ENCODE assay signal across 29 cellular contexts in genomic region chr5:62133426-62133825, GRCh38.
"Had no signal": no experiment of that assay in that cellular context is flagged by ENCODE, and none has a peak within 500 bp of the region (broad histone marks: within the 10 kb centered on the region; RNA-seq: fewer than 3 reads in every experiment).

No MANE protein-coding gene starts in this region.

- ATAC-seq: stimulated activated effector memory CD8-positive, alpha-beta T cell treated with anti-CD3 and anti-CD28 coated beads, Interleukin-12 subunit alpha, Interleukin-12 subunit beta, amount 100 ng/mL, for 72 hours; stimulated activated memory B cell treated with anti-CD40 and anti-IgM and Interleukin-4, amounts not matched to agents 10 μg/mL and 1 μg/mL and 100 μg/mL, for 72 hours; stimulated activated naive B cell treated with anti-CD40 and anti-IgM and Interleukin-4, amounts not matched to agents 10 μg/mL and 1 μg/mL and 100 μg/mL, for 72 hours; stimulated activated naive CD8-positive, alpha-beta T cell treated with anti-CD3 and anti-CD28 coated beads, Interleukin-15, amount 100 ng/mL, for 72 hours; stimulated activated naive CD8-positive, alpha-beta T cell treated with anti-CD3 and anti-CD28 coated beads, Interleukin-15, Interleukin-2, amounts not matched to agents 100 U/mL and 50 U/mL, for 24 hours; upper lobe of right lung had no signal

- H3K4me3 Mint-ChIP-seq: stimulated activated effector memory CD8-positive, alpha-beta T cell treated with anti-CD3 and anti-CD28 coated beads, Interleukin-12 subunit alpha, Interleukin-12 subunit beta, amount 100 ng/mL, for 72 hours; stimulated activated memory B cell treated with anti-CD40 and anti-IgM and Interleukin-4, amounts not matched to agents 10 μg/mL and 1 μg/mL and 100 μg/mL, for 72 hours; stimulated activated naive B cell treated with anti-CD40 and anti-IgM and Interleukin-4, amounts not matched to agents 10 μg/mL and 1 μg/mL and 100 μg/mL, for 72 hours; stimulated activated naive CD8-positive, alpha-beta T cell treated with anti-CD3 and anti-CD28 coated beads, Interleukin-15, amount 100 ng/mL, for 72 hours; stimulated activated naive CD8-positive, alpha-beta T cell treated with anti-CD3 and anti-CD28 coated beads, Interleukin-15, Interleukin-2, amounts not matched to agents 100 ng/mL and 50 ng/mL, for 24 hours; type B pancreatic cell had no signal

- H3K9me3 Mint-ChIP-seq: stimulated activated effector memory CD8-positive, alpha-beta T cell treated with anti-CD3 and anti-CD28 coated beads, Interleukin-12 subunit alpha, Interleukin-12 subunit beta, amount 100 ng/mL, for 72 hours; stimulated activated memory B cell treated with anti-CD40 and anti-IgM and Interleukin-4, amounts not matched to agents 10 μg/mL and 1 μg/mL and 100 μg/mL, for 72 hours; stimulated activated naive B cell treated with anti-CD40 and anti-IgM and Interleukin-4, amounts not matched to agents 10 μg/mL and 1 μg/mL and 100 μg/mL, for 72 hours; stimulated activated naive CD8-positive, alpha-beta T cell treated with anti-CD3 and anti-CD28 coated beads, Interleukin-15, amount 100 ng/mL, for 72 hours; stimulated activated naive CD8-positive, alpha-beta T cell treated with anti-CD3 and anti-CD28 coated beads, Interleukin-15, Interleukin-2, amounts not matched to agents 100 ng/mL and 50 ng/mL, for 24 hours; type B pancreatic cell had no signal

- FAIRE-seq: urothelium cell line had no signal

- H3K9me3 ChIP-seq: stomach, suprapubic skin, testis, thoracic aorta, thyroid gland, tibial artery, tibial nerve, transverse colon, upper lobe of left lung, upper lobe of right lung, uterus, vagina had no signal

- H3K27me3 ChIP-seq: stomach, suprapubic skin, testis, thyroid gland, tibial artery, tibial nerve, transverse colon, upper lobe of left lung, upper lobe of right lung, uterus, vagina had no signal

- H3K4me1 ChIP-seq: stomach, suprapubic skin, testis, thyroid gland, tibial artery, tibial nerve, transverse colon, upper lobe of left lung, upper lobe of right lung, uterus, vagina had no signal

- H3K36me3 Mint-ChIP-seq: stimulated activated effector memory CD8-positive, alpha-beta T cell treated with anti-CD3 and anti-CD28 coated beads, Interleukin-12 subunit alpha, Interleukin-12 subunit beta, amount 100 ng/mL, for 72 hours; stimulated activated memory B cell treated with anti-CD40 and anti-IgM and Interleukin-4, amounts not matched to agents 10 μg/mL and 1 μg/mL and 100 μg/mL, for 72 hours; stimulated activated naive B cell treated with anti-CD40 and anti-IgM and Interleukin-4, amounts not matched to agents 10 μg/mL and 1 μg/mL and 100 μg/mL, for 72 hours; type B pancreatic cell had no signal

- H3K4me1 Mint-ChIP-seq: stimulated activated effector memory CD8-positive, alpha-beta T cell treated with anti-CD3 and anti-CD28 coated beads, Interleukin-12 subunit alpha, Interleukin-12 subunit beta, amount 100 ng/mL, for 72 hours; stimulated activated naive B cell treated with anti-CD40 and anti-IgM and Interleukin-4, amounts not matched to agents 10 μg/mL and 1 μg/mL and 100 μg/mL, for 72 hours; stimulated activated naive CD8-positive, alpha-beta T cell treated with anti-CD3 and anti-CD28 coated beads, Interleukin-15, amount 100 ng/mL, for 72 hours had no signal

- H3K36me3 ChIP-seq: stomach, suprapubic skin, thoracic aorta, thyroid gland, tibial artery, tibial nerve, transverse colon, upper lobe of left lung, upper lobe of right lung, uterus, vagina had no signal

- H3K27me3 Mint-ChIP-seq: stimulated activated memory B cell treated with anti-CD40 and anti-IgM and Interleukin-4, amounts not matched to agents 10 μg/mL and 1 μg/mL and 100 μg/mL, for 72 hours; stimulated activated naive CD8-positive, alpha-beta T cell treated with anti-CD3 and anti-CD28 coated beads, Interleukin-15, amount 100 ng/mL, for 72 hours had no signal

- H3K27ac ChIP-seq: stomach, suprapubic skin, thoracic aorta, thyroid gland, tibial artery, tibial nerve, transverse colon, upper lobe of left lung, upper lobe of right lung, uterus, vagina had no signal

- H3K27ac Mint-ChIP-seq: stimulated activated effector memory CD8-positive, alpha-beta T cell treated with anti-CD3 and anti-CD28 coated beads, Interleukin-12 subunit alpha, Interleukin-12 subunit beta, amount 100 ng/mL, for 72 hours; stimulated activated memory B cell treated with anti-CD40 and anti-IgM and Interleukin-4, amounts not matched to agents 10 μg/mL and 1 μg/mL and 100 μg/mL, for 72 hours; stimulated activated naive B cell treated with anti-CD40 and anti-IgM and Interleukin-4, amounts not matched to agents 10 μg/mL and 1 μg/mL and 100 μg/mL, for 72 hours; stimulated activated naive CD8-positive, alpha-beta T cell treated with anti-CD3 and anti-CD28 coated beads, Interleukin-15, amount 100 ng/mL, for 72 hours; stimulated activated naive CD8-positive, alpha-beta T cell treated with anti-CD3 and anti-CD28 coated beads, Interleukin-15, Interleukin-2, amounts not matched to agents 100 ng/mL and 50 ng/mL, for 24 hours; type B pancreatic cell had no signal

- DNase-seq: stimulated activated CD4-positive, alpha-beta T cell treated with anti-CD3 and anti-CD28 coated beads, Interleukin-2, amount 100 ng/mL, for 48 hours; stimulated activated CD4-positive, alpha-beta T cell treated with anti-CD3 and anti-CD28 coated beads, Interleukin-4, amount 100 ng/mL, for 1 hour; stimulated activated CD4-positive, alpha-beta T cell treated with anti-CD3 and anti-CD28 coated beads, Interleukin-4, amount 100 ng/mL, for 24 hours; stimulated activated CD4-positive, alpha-beta T cell treated with anti-CD3 and anti-CD28 coated beads, Interleukin-4, amount 100 ng/mL, for 4 hours; stimulated activated CD8-positive, alpha-beta memory T cell treated with anti-CD3 and anti-CD28 coated beads, Interleukin-4, amount 100 ng/mL, for 48 hours; stimulated activated naive B cell treated with anti-CD40 and anti-IgM and Interleukin-4, amounts not matched to agents 10 μg/mL and 1 μg/mL and 100 μg/mL, for 72 hours; stimulated activated naive CD4-positive, alpha-beta T cell; stimulated activated naive CD4-positive, alpha-beta T cell treated with Interleukin-2 at 50 U/mL for 16 hours; stimulated activated naive CD8-positive, alpha-beta T cell treated with anti-CD3 and anti-CD28 coated beads, Interleukin-15, amount 100 ng/mL, for 72 hours; stimulated activated naive CD8-positive, alpha-beta T cell treated with anti-CD3 and anti-CD28 coated beads, Interleukin-15, Interleukin-2, amounts not matched to agents 100 U/mL and 50 U/mL, for 24 hours; stomach; substantia nigra; testis; thyroid gland; tibial artery; transverse colon; trophoblast cell; upper lobe of left lung; upper lobe of right lung; uterus had no signal

- H3K4me3 ChIP-seq: stomach, suprapubic skin, testis, thoracic aorta, thyroid gland, tibial artery, tibial nerve, transverse colon, upper lobe of left lung, upper lobe of right lung, uterus, vagina had no signal
